ENCODE assay signal across 25 cellular contexts in the genomic region with DNA sequence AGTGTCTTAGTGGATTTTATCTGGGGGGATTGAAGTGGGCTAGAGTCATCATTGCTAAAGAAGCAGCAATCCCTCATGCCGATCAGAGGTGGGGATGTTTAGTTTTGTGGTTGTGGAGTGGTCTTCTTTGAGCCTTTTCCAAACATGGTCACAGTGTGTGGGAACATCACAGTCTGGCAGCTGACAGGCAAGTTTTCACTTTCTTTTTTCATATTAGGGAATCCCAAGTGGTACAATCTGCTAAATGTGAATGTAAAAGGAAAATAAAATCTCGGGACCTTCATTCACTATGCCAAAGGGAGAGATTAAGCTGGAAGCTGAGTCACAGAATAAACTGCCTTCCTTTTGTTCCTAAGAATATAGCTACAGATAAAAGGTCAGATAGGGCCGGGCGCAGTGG. TPM values are rescaled to one million over a fixed set of nuclear protein-coding genes. Genes with fewer than 3 reads are reported as not detected.
DNase-seq lines count a peak whose midpoint lies in the region; ATAC-seq and TF ChIP-seq lines count a peak whose summit lies in the region.
"Had no signal": no experiment of that assay in that cellular context is flagged by ENCODE, and none has a peak within 500 bp of the region (broad histone marks: within the 10 kb centered on the region; RNA-seq: fewer than 3 reads in every experiment).

No MANE protein-coding gene starts in this region.

- no peak overlapping the region for H3K27ac Mint-ChIP-seq in activated CD8-positive, alpha-beta T cell treated with anti-CD3 and anti-CD28 coated beads, Interleukin-2, amount 10 ng/mL, durations not matched to agents 7 days and 5 days
- no peak overlapping the region for H3K27ac Mint-ChIP-seq in activated CD8-positive, alpha-beta T cell treated with anti-CD3 and anti-CD28 coated beads for 36 hours
- H3K27ac Mint-ChIP-seq in activated naive CD8-positive, alpha-beta T cell treated with anti-CD3 and anti-CD28 coated beads, Interleukin-2, amount 50 U/mL, for 24 hours: peak overlapping the region; percentile 15
- H3K27ac Mint-ChIP-seq: activated naive CD8-positive, alpha-beta T cell; nephron progenitor cell had no signal

- H3K4me1 ChIP-seq in liver (ENCODE audit: control insufficient read depth in 4 of 4, insufficient read depth in 4 of 4, low read length in 3 of 4) (peaks cover 11 to 50% (median 35%) of the 10 kb centered on the region in 4 donors), prostate gland (replicated peaks) (no peaks in the 10 kb centered on the region)
- H3K4me1 ChIP-seq: HAP-1, sigmoid colon had no signal

- ATAC-seq in activated CD8-positive, alpha-beta T cell treated with anti-CD3 and anti-CD28 coated beads, Interleukin-2, amount 10 ng/mL, durations not matched to agents 7 days and 5 days: no peak
- ATAC-seq in activated CD8-positive, alpha-beta T cell treated with anti-CD3 and anti-CD28 coated beads for 36 hours: no peak
- no peak for ATAC-seq in activated naive CD8-positive, alpha-beta T cell treated with anti-CD3 and anti-CD28 coated beads, Interleukin-2, amount 50 U/mL, for 24 hours

- in situ Hi-C loops in GM13976 (cut with MboI; ENCODE audit: low sequenced_read_pairs, unreplicated experiment): loop anchor here (5.0 kb wide), 1 partner anchor 87 kb away; no protein-coding TSS in a partner anchor

- POLR2A ChIA-PET in activated CD8-positive, alpha-beta T cell treated with anti-CD3 and anti-CD28 coated beads, Interleukin-2, amount 10 ng/mL, durations not matched to agents 7 days and 5 days (lab: Charles Lee): interaction anchor here (0.6 kb wide), 1 partner anchor 117 kb away, joined by 3 read pairs; no protein-coding TSS in a partner anchor
- POLR2A ChIA-PET in activated CD8-positive, alpha-beta T cell treated with anti-CD3 and anti-CD28 coated beads for 36 hours (lab: Charles Lee): no interaction called here

- H3K27ac ChIP-seq in liver (ENCODE audit: low read depth in 1 of 2, low read length in 2 of 2): peak overlapping the region; percentile 33 to 56
- no peak overlapping the region for H3K27ac ChIP-seq in prostate gland
- H3K27ac ChIP-seq: hepatocyte, PC-9 had no signal

- DNase-seq in activated CD8-positive, alpha-beta T cell treated with anti-CD3 and anti-CD28 coated beads, Interleukin-2, amount 10 ng/mL, durations not matched to agents 7 days and 5 days: peak; percentile 12
- no peak for DNase-seq in activated CD8-positive, alpha-beta T cell treated with anti-CD3 and anti-CD28 coated beads for 36 hours
- DNase-seq in activated naive CD8-positive, alpha-beta T cell treated with anti-CD3 and anti-CD28 coated beads, Interleukin-2, amount 50 U/mL, for 24 hours: no peak
- peak; percentile 8 for DNase-seq in stromal cell of bone marrow (ENCODE audit: low read depth)
- DNase-seq in SHP77 treated with DMSO at 0.1 percent for 48 hours (lab: John Stamatoyannopoulos, UW): no peak
- DNase-seq in prostate gland (ENCODE audit: low spot score): no peak
- DNase-seq in GM13976 (ENCODE audit: low spot score): no peak
- DNase-seq: activated CD4-positive, CD25-positive, alpha-beta regulatory T cell; activated CD8-positive, alpha-beta memory T cell treated with anti-CD3 and anti-CD28 coated beads, Interleukin-2, amount 50 U/mL, for 48 hours; erythroblast; KBM-7; kidney glomerular epithelial cell; NCI-H1436; nephron progenitor cell; PC-9; sigmoid colon; stimulated activated CD4-positive, alpha-beta T cell treated with anti-CD3 and anti-CD28 coated beads, Interleukin-4, amount 100 ng/mL, for 4 hours; stimulated activated naive CD4-positive, alpha-beta T cell had no signal

- TF ChIP-seq POLR2A in prostate gland (IDR thresholded peaks at IDR 0.05): no peak

- CTCF ChIA-PET in activated CD8-positive, alpha-beta T cell treated with anti-CD3 and anti-CD28 coated beads, Interleukin-2, amount 10 ng/mL, durations not matched to agents 7 days and 5 days (lab: Charles Lee): interaction anchor here (0.7 to 10.6 kb wide), 17 partner anchors 16 to 291 kb away, joined by 3 to 483 read pairs (median 15); a partner anchor contains a TSS
- CTCF ChIA-PET in activated CD8-positive, alpha-beta T cell treated with anti-CD3 and anti-CD28 coated beads for 36 hours (lab: Charles Lee): interaction anchor here (0.8 to 17.3 kb wide), 16 partner anchors 12 to 223 kb away, joined by 3 to 754 read pairs (median 18); a partner anchor contains a TSS

- WGBS in liver: 51% methylated on average over 4 of the region's 4 CpGs
- 55% methylated on average over 4 of the region's 4 CpGs for WGBS in prostate gland

- no peak overlapping the region for H3K4me3 Mint-ChIP-seq in activated CD8-positive, alpha-beta T cell treated with anti-CD3 and anti-CD28 coated beads, Interleukin-2, amount 10 ng/mL, durations not matched to agents 7 days and 5 days
- H3K4me3 Mint-ChIP-seq in activated CD8-positive, alpha-beta T cell treated with anti-CD3 and anti-CD28 coated beads for 36 hours: no peak overlapping the region
- H3K4me3 Mint-ChIP-seq in activated naive CD8-positive, alpha-beta T cell treated with anti-CD3 and anti-CD28 coated beads, Interleukin-2, amount 50 U/mL, for 24 hours: no peak overlapping the region
- H3K4me3 Mint-ChIP-seq: activated naive CD8-positive, alpha-beta T cell; nephron progenitor cell had no signal

- H3K36me3 Mint-ChIP-seq in activated CD8-positive, alpha-beta T cell treated with anti-CD3 and anti-CD28 coated beads, Interleukin-2, amount 10 ng/mL, durations not matched to agents 7 days and 5 days (ENCODE audit: low read depth): no peaks in the 10 kb centered on the region
- no peaks in the 10 kb centered on the region for H3K36me3 Mint-ChIP-seq in activated CD8-positive, alpha-beta T cell treated with anti-CD3 and anti-CD28 coated beads for 36 hours (ENCODE audit: low read depth)
- no peaks in the 10 kb centered on the region for H3K36me3 Mint-ChIP-seq in activated naive CD8-positive, alpha-beta T cell treated with anti-CD3 and anti-CD28 coated beads, Interleukin-2, amount 50 U/mL, for 24 hours (ENCODE audit: low read depth)
- H3K36me3 Mint-ChIP-seq: activated naive CD8-positive, alpha-beta T cell had no signal

- intact Hi-C loops in activated CD8-positive, alpha-beta T cell treated with anti-CD3 and anti-CD28 coated beads for 36 hours (cut with micrococcal nuclease): loop anchor here (5.0 kb wide), 1 partner anchor 87 kb away; no protein-coding TSS in a partner anchor
- intact Hi-C loops in prostate gland (cut with DNase I): no loop called here

- no peak overlapping the region for H3K9ac ChIP-seq in liver (ENCODE audit: low read depth in 1 of 2, low read length in 2 of 2)

- peaks cover 52% of the 10 kb centered on the region for H3K4me1 Mint-ChIP-seq in activated CD8-positive, alpha-beta T cell treated with anti-CD3 and anti-CD28 coated beads, Interleukin-2, amount 10 ng/mL, durations not matched to agents 7 days and 5 days (ENCODE audit: low read depth)
- peaks cover 40% of the 10 kb centered on the region for H3K4me1 Mint-ChIP-seq in activated CD8-positive, alpha-beta T cell treated with anti-CD3 and anti-CD28 coated beads for 36 hours (ENCODE audit: low read depth)
- H3K4me1 Mint-ChIP-seq in activated naive CD8-positive, alpha-beta T cell treated with anti-CD3 and anti-CD28 coated beads, Interleukin-2, amount 50 U/mL, for 24 hours: peaks cover 54% of the 10 kb centered on the region

- TF ChIP-seq CTCF in activated CD8-positive, alpha-beta T cell treated with anti-CD3 and anti-CD28 coated beads for 36 hours (IDR thresholded peaks at IDR 0.05): no peak
- no peak for TF ChIP-seq CTCF in liver (IDR thresholded peaks at IDR 0.05; ENCODE audit: low read depth, low read length, missing input control)
- no peak for TF ChIP-seq CTCF in prostate gland (IDR thresholded peaks at IDR 0.05)
- TF ChIP-seq CTCF in GM13976 (IDR thresholded peaks at IDR 0.05; ENCODE audit: borderline replicate concordance, control extremely low read depth, extremely low read depth, insufficient read depth, missing control alignments): no peak

- no peaks in the 10 kb centered on the region for H3K9me3 ChIP-seq in liver (ENCODE audit: control insufficient read depth in 4 of 4, low read length in 3 of 4)
- H3K9me3 ChIP-seq in prostate gland: no peaks in the 10 kb centered on the region
- H3K9me3 ChIP-seq: HAP-1, sigmoid colon had no signal

- no peaks in the 10 kb centered on the region for H3K27me3 Mint-ChIP-seq in activated CD8-positive, alpha-beta T cell treated with anti-CD3 and anti-CD28 coated beads, Interleukin-2, amount 10 ng/mL, durations not matched to agents 7 days and 5 days (ENCODE audit: low read depth)
- no peaks in the 10 kb centered on the region for H3K27me3 Mint-ChIP-seq in activated CD8-positive, alpha-beta T cell treated with anti-CD3 and anti-CD28 coated beads for 36 hours
- H3K27me3 Mint-ChIP-seq in activated naive CD8-positive, alpha-beta T cell treated with anti-CD3 and anti-CD28 coated beads, Interleukin-2, amount 50 U/mL, for 24 hours: no peaks in the 10 kb centered on the region
- H3K27me3 Mint-ChIP-seq: activated naive CD8-positive, alpha-beta T cell had no signal

- no peaks in the 10 kb centered on the region for H3K9me3 Mint-ChIP-seq in activated CD8-positive, alpha-beta T cell treated with anti-CD3 and anti-CD28 coated beads, Interleukin-2, amount 10 ng/mL, durations not matched to agents 7 days and 5 days (ENCODE audit: insufficient read depth)
- H3K9me3 Mint-ChIP-seq in activated CD8-positive, alpha-beta T cell treated with anti-CD3 and anti-CD28 coated beads for 36 hours: no peaks in the 10 kb centered on the region
- H3K9me3 Mint-ChIP-seq in activated naive CD8-positive, alpha-beta T cell treated with anti-CD3 and anti-CD28 coated beads, Interleukin-2, amount 50 U/mL, for 24 hours: no peaks in the 10 kb centered on the region
- H3K9me3 Mint-ChIP-seq: nephron progenitor cell had no signal

- H3K27me3 ChIP-seq in liver (ENCODE audit: control insufficient read depth in 4 of 4, insufficient read depth in 4 of 4, low read length in 3 of 4) (no peaks in the 10 kb centered on the region), prostate gland (replicated peaks; ENCODE audit: insufficient read depth) (no peaks in the 10 kb centered on the region)
- H3K27me3 ChIP-seq: hepatocyte, sigmoid colon had no signal

- TF ChIP-seq RAD21 in liver (IDR thresholded peaks at IDR 0.05): no peak

- H3K4me3 ChIP-seq in liver (ENCODE audit: low read depth in 1 of 3, low read length in 3 of 3) (no peak overlapping the region), prostate gland (no peak overlapping the region)
- H3K4me3 ChIP-seq: HAP-1, hepatocyte, PC-9, sigmoid colon had no signal

- no peaks in the 10 kb centered on the region for H3K36me3 ChIP-seq in liver (ENCODE audit: control insufficient read depth in 4 of 4, insufficient read depth in 3 of 4, low read depth in 1 of 4, low read length in 3 of 4)
- H3K36me3 ChIP-seq in prostate gland: no peaks in the 10 kb centered on the region
- H3K36me3 ChIP-seq: HAP-1, sigmoid colon had no signal

RNA-seq across cellular contexts. Expression of a gene that starts 10.4 kb away (rescaled TPM):
- under 1 TPM; 0.42 to 0.95 TPM for total RNA-seq in activated CD8-positive, alpha-beta T cell treated with anti-CD3 and anti-CD28 coated beads, Interleukin-2, amount 10 ng/mL, durations not matched to agents 7 days and 5 days
- total RNA-seq in activated CD8-positive, alpha-beta T cell treated with anti-CD3 and anti-CD28 coated beads for 36 hours: under 1 TPM; 0.34 to 0.88 TPM
- 1 to 10 TPM in 1 of 2 donors, under 1 TPM in 1; 0.33 to 1.9 TPM for total RNA-seq in liver
- polyA plus RNA-seq in liver: under 1 TPM; 0.44 to 0.66 TPM
- 1 to 10 TPM; 2.7 to 3.4 TPM for total RNA-seq in prostate gland
- total RNA-seq: NCI-H460, PC-9 had no signal
- polyA plus RNA-seq: AG04450, hepatocyte had no signal

RNA-seq across cellular contexts. Expression of a gene that starts 39.3 kb away (rescaled TPM):
- total RNA-seq in activated CD8-positive, alpha-beta T cell treated with anti-CD3 and anti-CD28 coated beads, Interleukin-2, amount 10 ng/mL, durations not matched to agents 7 days and 5 days: under 1 TPM; 0.55 to 0.94 TPM
- total RNA-seq in activated CD8-positive, alpha-beta T cell treated with anti-CD3 and anti-CD28 coated beads for 36 hours: under 1 TPM; 0.34 to 0.56 TPM
- total RNA-seq in liver (not detected), prostate gland (not detected)
- polyA plus RNA-seq in liver: not detected
- total RNA-seq: cerebellum, hepatocyte, NCI-H460, PC-9, sigmoid colon had no signal
- polyA plus RNA-seq: AG04450, hepatocyte had no signal

Comparison
In these comparisons a context has a peak if more than half of its experiments do, and no peak if none do; other contexts are left out.
1. DNase-seq: peak in activated CD8-positive, alpha-beta T cell treated with anti-CD3 and anti-CD28 coated beads, Interleukin-2, amount 10 ng/mL, durations not matched to agents 7 days and 5 days (single experiment) and stromal cell of bone marrow (single experiment); none in activated CD8-positive, alpha-beta T cell treated with anti-CD3 and anti-CD28 coated beads for 36 hours (single experiment), activated naive CD8-positive, alpha-beta T cell treated with anti-CD3 and anti-CD28 coated beads, Interleukin-2, amount 50 U/mL, for 24 hours (single experiment), SHP77 treated with DMSO at 0.1 percent for 48 hours (single experiment), prostate gland (single experiment) and GM13976 (single experiment).
2. H3K27ac ChIP-seq: peak in liver (2 of 2); none in prostate gland (0 of 2).